19 cellular contexts compared by ENCODE assay signal in the genomic region with DNA sequence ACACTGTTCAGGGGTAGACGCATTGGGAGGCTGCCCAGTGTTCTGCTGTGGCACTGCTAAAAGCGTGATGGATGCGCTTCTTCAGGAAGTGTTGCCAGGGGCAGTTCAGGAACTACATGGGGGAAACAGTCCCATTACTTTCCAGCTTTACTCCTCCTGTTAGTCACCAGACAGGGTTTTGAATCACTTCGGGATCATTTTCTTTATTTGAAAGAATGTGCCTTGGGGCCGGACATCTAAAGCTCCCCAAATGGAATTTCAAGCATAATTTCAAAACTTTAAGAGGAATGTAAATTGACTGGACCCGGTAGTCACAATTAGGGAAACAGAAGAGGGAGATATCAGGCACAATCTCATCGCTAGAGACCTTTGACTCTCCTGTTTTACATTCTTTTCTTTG. TPM values are rescaled to one million over a fixed set of nuclear protein-coding genes. Genes with fewer than 3 reads are reported as not detected.
A peak's percentile ranks its signal among the peaks of the same experiment; 100 is the strongest.
DNase-seq lines count a peak whose midpoint lies in the region; ATAC-seq and TF ChIP-seq lines count a peak whose summit lies in the region.
"Had no signal": no experiment of that assay in that cellular context is flagged by ENCODE, and none has a peak within 500 bp of the region (broad histone marks: within the 10 kb centered on the region; RNA-seq: fewer than 3 reads in every experiment).

No MANE protein-coding gene starts in this region.

- no peak overlapping the region for H2BK5ac ChIP-seq in mesenchymal stem cell (ENCODE audit: low read depth, low read length, poor library complexity, severe bottlenecking)

- H3K27ac ChIP-seq in mesenchymal stem cell (ENCODE audit: low read length, poor library complexity, severe bottlenecking) (peak overlapping the region; percentile 57), GM23338 (ENCODE audit: low read depth) (no peak overlapping the region)
- H3K27ac ChIP-seq: BLaER1, KMS-11 had no signal

- no peak for TF ChIP-seq CTCF in AG10803 (conservative IDR thresholded peaks at IDR 0.05; ENCODE audit: low read length)
- TF ChIP-seq CTCF in astrocyte of the spinal cord (IDR thresholded peaks at IDR 0.05; ENCODE audit: low read depth, low read length), result no peak
- TF ChIP-seq CTCF in GM23338 (conservative IDR thresholded peaks at IDR 0.05; ENCODE audit: low read depth in 2 of 2), result no peak

- H3K4me3 ChIP-seq in AG10803 (ENCODE audit: low read length), result no peak overlapping the region
- H3K4me3 ChIP-seq in astrocyte of the spinal cord (ENCODE audit: low read depth, low read length), result no peak overlapping the region
- no peak overlapping the region for H3K4me3 ChIP-seq in mesenchymal stem cell (ENCODE audit: insufficient read depth in 1 of 2, low read depth in 1 of 2, low read length in 2 of 2)
- no peak overlapping the region for H3K4me3 ChIP-seq in GM23338
- H3K4me3 ChIP-seq: BLaER1 had no signal

- no peak overlapping the region for H2BK12ac ChIP-seq in mesenchymal stem cell (ENCODE audit: low read length in 2 of 2)

- H3K27me3 ChIP-seq in mesenchymal stem cell (ENCODE audit: control insufficient read depth in 1 of 2, insufficient read depth in 1 of 2, low read length in 2 of 2) (no peaks in the 10 kb centered on the region), GM23338 (ENCODE audit: insufficient read depth) (no peaks in the 10 kb centered on the region)
- H3K27me3 ChIP-seq: BLaER1 had no signal

- H3K79me2 ChIP-seq in GM23338 (replicated peaks; ENCODE audit: insufficient read depth), result no peaks in the 10 kb centered on the region

- no peak overlapping the region for H3K4me3 Mint-ChIP-seq in GM23338
- H3K4me3 Mint-ChIP-seq: activated CD8-positive, alpha-beta T cell treated with anti-CD3 and anti-CD28 coated beads, Interleukin-2, amount 10 ng/mL, durations not matched to agents 7 days and 5 days had no signal

- H3K9ac ChIP-seq in mesenchymal stem cell (ENCODE audit: low read length), result peak overlapping the region; percentile 7
- H3K9ac ChIP-seq: BLaER1, KMS-11 had no signal

- no peak overlapping the region for H4K91ac ChIP-seq in mesenchymal stem cell (ENCODE audit: low read length)

- no peak overlapping the region for H2BK15ac ChIP-seq in mesenchymal stem cell (ENCODE audit: low read depth, poor library complexity, severe bottlenecking)

- H2AK5ac ChIP-seq in mesenchymal stem cell (ENCODE audit: low read length, severe bottlenecking), result peak overlapping the region; percentile 50

- DNase-seq in AG10803 (ENCODE audit: low read depth) (peak; percentile 80), HT1080 (ENCODE audit: low read depth) (peak; percentile 26), astrocyte of the spinal cord (ENCODE audit: low read depth, low spot score) (peak; percentile 41), mesenchymal stem cell (peak; percentile 31), DMS114 treated with DMSO at 0.1 percent for 48 hours (lab: John Stamatoyannopoulos, UW; ENCODE audit: unreplicated experiment) (no peak), GM23338 (ENCODE audit: low spot score) (no peak)
- no peak for DNase-seq in activated CD4-positive, alpha-beta T cell treated with anti-CD3 and anti-CD28 coated beads, Interleukin-2, amount 50 U/mL, for 4 hours
- DNase-seq: activated CD8-positive, alpha-beta T cell treated with anti-CD3 and anti-CD28 coated beads, Interleukin-2, amount 10 ng/mL, durations not matched to agents 7 days and 5 days; activated effector memory CD4-positive, alpha-beta T cell treated with Interleukin-2 at 50 U/mL for 16 hours; kidney glomerular epithelial cell; NCI-H187 treated with DMSO at 0.1 percent for 48 hours; NCI-H748 treated with DMSO at 0.1 percent for 48 hours; Right ventricle myocardium superior; stimulated activated CD8-positive, alpha-beta memory T cell treated with anti-CD3 and anti-CD28 coated beads, Interleukin-4, amount 100 ng/mL, for 48 hours had no signal

- no peaks in the 10 kb centered on the region for H4K20me1 ChIP-seq in GM23338 (replicated peaks; ENCODE audit: insufficient read depth)
- H4K20me1 ChIP-seq: BLaER1 had no signal

- 0 out of 3 replicates have a peak, but pooled peaks cover under 1% of the 10 kb centered on the region for H3K36me3 Mint-ChIP-seq in GM23338 (ENCODE audit: low read depth)

- ATAC-seq in GM19397 (IDR thresholded peaks at IDR 0.05; ENCODE audit: unreplicated experiment), result no peak
- no peak for ATAC-seq in GM23338
- ATAC-seq: activated CD8-positive, alpha-beta T cell treated with anti-CD3 and anti-CD28 coated beads, Interleukin-2, amount 10 ng/mL, durations not matched to agents 7 days and 5 days had no signal

- H3F3A ChIP-seq in GM23338 (replicated peaks; ENCODE audit: low read depth), result no peaks in the 10 kb centered on the region

- no peak overlapping the region for H3K18ac ChIP-seq in mesenchymal stem cell (ENCODE audit: low read depth in 1 of 2, low read length in 2 of 2)

- H3K4ac ChIP-seq in mesenchymal stem cell (ENCODE audit: low read depth in 1 of 2, low read length in 2 of 2), result no peak overlapping the region

- H3K36me3 ChIP-seq in mesenchymal stem cell (ENCODE audit: control insufficient read depth in 1 of 2, insufficient read depth in 2 of 2, low read depth in 1 of 2, low read length in 2 of 2) (no peaks in the 10 kb centered on the region), GM23338 (ENCODE audit: insufficient read depth) (no peaks in the 10 kb centered on the region)
- H3K36me3 ChIP-seq: BLaER1 had no signal

- no peak overlapping the region for H4K8ac ChIP-seq in mesenchymal stem cell (ENCODE audit: low read length)

- 54% methylated on average over 6 of the region's 7 CpGs for WGBS in mesenchymal stem cell

- no peak overlapping the region for H3K14ac ChIP-seq in mesenchymal stem cell (ENCODE audit: low read length in 2 of 2)

- peaks cover 2% of the 10 kb centered on the region for H3K27me3 Mint-ChIP-seq in GM23338 (ENCODE audit: insufficient read depth, low read depth, poor library complexity)
- H3K27me3 Mint-ChIP-seq: progenitor cell of endocrine pancreas had no signal

- no peak overlapping the region for H2BK120ac ChIP-seq in mesenchymal stem cell (ENCODE audit: low read depth, low read length)

- H2AFZ ChIP-seq in mesenchymal stem cell (ENCODE audit: low read depth, low read length) (no peak overlapping the region), GM23338 (no peak overlapping the region; the same call in 1 of the 2 replicates)

- peaks cover 8% of the 10 kb centered on the region for H3K4me1 ChIP-seq in mesenchymal stem cell (ENCODE audit: control insufficient read depth, insufficient read depth, low read depth, low read length)
- peaks cover 8% of the 10 kb centered on the region for H3K4me1 ChIP-seq in GM23338 (ENCODE audit: insufficient read depth)
- H3K4me1 ChIP-seq: BLaER1 had no signal

- no peak overlapping the region for H3K23ac ChIP-seq in mesenchymal stem cell (ENCODE audit: low read length in 2 of 2)

- H3K27ac Mint-ChIP-seq in GM23338, result no peak overlapping the region
- H3K27ac Mint-ChIP-seq: activated CD8-positive, alpha-beta T cell treated with anti-CD3 and anti-CD28 coated beads, Interleukin-2, amount 10 ng/mL, durations not matched to agents 7 days and 5 days; progenitor cell of endocrine pancreas had no signal

- H3K4me2 ChIP-seq in mesenchymal stem cell (ENCODE audit: low read length, poor library complexity, severe bottlenecking) (no peak overlapping the region), GM23338 (no peak overlapping the region)
- H3K4me2 ChIP-seq: BLaER1, KMS-11 had no signal

- H3K9me2 ChIP-seq in GM23338 (ENCODE audit: insufficient read depth), result no peaks in the 10 kb centered on the region

- no peaks in the 10 kb centered on the region for H3K9me3 ChIP-seq in mesenchymal stem cell (ENCODE audit: control insufficient read depth, low read length)

- peaks cover 16% of the 10 kb centered on the region for H3K4me1 Mint-ChIP-seq in GM23338

- no peaks in the 10 kb centered on the region for H3K79me1 ChIP-seq in mesenchymal stem cell (replicated peaks; ENCODE audit: low read length, poor library complexity, severe bottlenecking)

- in situ Hi-C loops in astrocyte of the spinal cord (cut with HindIII; ENCODE audit: low sequenced_read_pairs), result no loop called here

- H3K9me3 Mint-ChIP-seq in GM23338, result peaks cover 2% of the 10 kb centered on the region; the same call in 1 of the 3 replicates

RNA-seq across cellular contexts. Expression of gene KRTAP2-1, which starts 1.3 kb away (rescaled TPM):
- total RNA-seq in HT1080 (2014; rRNA removed; shearing (Covaris generic)), result 2.0 TPM in 1 of 2 replicates, not detected in the other
- polyA plus RNA-seq in HT1080 (2015; cell fraction: cytosol; rRNA removed), result not detected in 2 replicates
- not detected in 2 replicates for polyA plus RNA-seq in HT1080 (2015; cell fraction: nucleus; rRNA removed)
- polyA plus RNA-seq in mesenchymal stem cell (2013, experiment 1 of 2), result not detected
- polyA plus RNA-seq in mesenchymal stem cell (2013, experiment 2 of 2), result not detected
- total RNA-seq in GM23338 (2014; rRNA removed; shearing (Covaris generic)), result not detected in 2 replicates
- not detected in 2 replicates for polyA plus RNA-seq in GM23338 (2016; fragmentation: Nextera tagmentation; extraction: Ambion mirVana)
- total RNA-seq: activated CD8-positive, alpha-beta T cell treated with anti-CD3 and anti-CD28 coated beads, Interleukin-2, amount 10 ng/mL, durations not matched to agents 7 days and 5 days; progenitor cell of endocrine pancreas; Right ventricle myocardium superior had no signal

RNA-seq across cellular contexts. Expression of gene KRTAP2-2, which starts 6.6 kb away (rescaled TPM):
- not detected in 2 replicates for total RNA-seq in HT1080 (2014; rRNA removed; shearing (Covaris generic))
- polyA plus RNA-seq in HT1080 (2015; cell fraction: cytosol; rRNA removed), result not detected in 2 replicates
- polyA plus RNA-seq in HT1080 (2015; cell fraction: nucleus; rRNA removed), result not detected in 2 replicates
- polyA plus RNA-seq in mesenchymal stem cell (2013, experiment 1 of 2), result not detected
- not detected for polyA plus RNA-seq in mesenchymal stem cell (2013, experiment 2 of 2)
- total RNA-seq in GM23338 (2014; rRNA removed; shearing (Covaris generic)), result not detected in 2 replicates
- polyA plus RNA-seq in GM23338 (2016; fragmentation: Nextera tagmentation; extraction: Ambion mirVana), result not detected in 2 replicates
- total RNA-seq: activated CD8-positive, alpha-beta T cell treated with anti-CD3 and anti-CD28 coated beads, Interleukin-2, amount 10 ng/mL, durations not matched to agents 7 days and 5 days; progenitor cell of endocrine pancreas; Right ventricle myocardium superior had no signal
- polyA plus RNA-seq: thymus had no signal

RNA-seq across cellular contexts. Expression of gene KRTAP1-1, which starts 7.2 kb away (rescaled TPM):
- total RNA-seq in HT1080 (2014; rRNA removed; shearing (Covaris generic)), result not detected in 2 replicates
- polyA plus RNA-seq in HT1080 (2015; cell fraction: cytosol; rRNA removed), result 0.12 TPM in 1 of 2 replicates, not detected in the other
- not detected in 2 replicates for polyA plus RNA-seq in HT1080 (2015; cell fraction: nucleus; rRNA removed)
- polyA plus RNA-seq in mesenchymal stem cell (2013, experiment 1 of 2), result not detected
- polyA plus RNA-seq in mesenchymal stem cell (2013, experiment 2 of 2), result not detected
- total RNA-seq in GM23338 (2014; rRNA removed; shearing (Covaris generic)), result not detected in 2 replicates
- not detected in 2 replicates for polyA plus RNA-seq in GM23338 (2016; fragmentation: Nextera tagmentation; extraction: Ambion mirVana)
- total RNA-seq: activated CD8-positive, alpha-beta T cell treated with anti-CD3 and anti-CD28 coated beads, Interleukin-2, amount 10 ng/mL, durations not matched to agents 7 days and 5 days; progenitor cell of endocrine pancreas; Right ventricle myocardium superior had no signal

RNA-seq across cellular contexts. Expression of gene KRTAP2-3, which starts 11.5 kb away (rescaled TPM):
- total RNA-seq in HT1080 (2014; rRNA removed; shearing (Covaris generic)), result 1.2 and 6.2 TPM in 2 replicates
- polyA plus RNA-seq in HT1080 (2015; cell fraction: cytosol; rRNA removed), result 50.2 and 53.1 TPM in 2 replicates
- 18.3 and 20.5 TPM in 2 replicates for polyA plus RNA-seq in HT1080 (2015; cell fraction: nucleus; rRNA removed)
- polyA plus RNA-seq in mesenchymal stem cell (2013, experiment 1 of 2), result 0.33 TPM
- polyA plus RNA-seq in mesenchymal stem cell (2013, experiment 2 of 2), result 0.18 TPM
- not detected in 2 replicates for total RNA-seq in GM23338 (2014; rRNA removed; shearing (Covaris generic))
- polyA plus RNA-seq in GM23338 (2016; fragmentation: Nextera tagmentation; extraction: Ambion mirVana), result not detected in 2 replicates
- total RNA-seq: activated CD8-positive, alpha-beta T cell treated with anti-CD3 and anti-CD28 coated beads, Interleukin-2, amount 10 ng/mL, durations not matched to agents 7 days and 5 days; progenitor cell of endocrine pancreas; Right ventricle myocardium superior had no signal

RNA-seq across cellular contexts. Expression of gene KRTAP1-3, which starts 13.8 kb away (rescaled TPM):
- total RNA-seq in HT1080 (2014; rRNA removed; shearing (Covaris generic)), result not detected in 2 replicates
- not detected in 2 replicates for polyA plus RNA-seq in HT1080 (2015; cell fraction: cytosol; rRNA removed)
- not detected in 2 replicates for polyA plus RNA-seq in HT1080 (2015; cell fraction: nucleus; rRNA removed)
- not detected for polyA plus RNA-seq in mesenchymal stem cell (2013, experiment 1 of 2)
- polyA plus RNA-seq in mesenchymal stem cell (2013, experiment 2 of 2), result not detected
- not detected in 2 replicates for total RNA-seq in GM23338 (2014; rRNA removed; shearing (Covaris generic))
- not detected in 2 replicates for polyA plus RNA-seq in GM23338 (2016; fragmentation: Nextera tagmentation; extraction: Ambion mirVana)
- total RNA-seq: activated CD8-positive, alpha-beta T cell treated with anti-CD3 and anti-CD28 coated beads, Interleukin-2, amount 10 ng/mL, durations not matched to agents 7 days and 5 days; progenitor cell of endocrine pancreas; Right ventricle myocardium superior had no signal
- polyA plus RNA-seq: thymus had no signal

Comparison
In these comparisons a context has a peak if more than half of its experiments do, and no peak if none do; other contexts are left out.
1. DNase-seq: peak in AG10803 (single experiment), HT1080 (single experiment), astrocyte of the spinal cord (single experiment) and mesenchymal stem cell (single experiment); none in activated CD4-positive, alpha-beta T cell treated with anti-CD3 and anti-CD28 coated beads, Interleukin-2, amount 50 U/mL, for 4 hours (0 of 2), DMS114 treated with DMSO at 0.1 percent for 48 hours (single experiment) and GM23338 (single experiment).